ENCODE assay signal across 1 cellular context in genomic region chr3:187738400-187739124, GRCh38.
A peak's percentile ranks its signal among the peaks of the same experiment; 100 is the strongest.
TF ChIP-seq lines count a peak whose summit lies in the region.

No MANE protein-coding gene starts in this region.

TF ChIP-seq in H1, 55 proteins besides CTCF, POLR2A, EP300 and RAD21:
- TF ChIP-seq JUND (IDR thresholded peaks at IDR 0.05; ENCODE audit: low read length) (no peak), TAF1 (IDR thresholded peaks at IDR 0.05; ENCODE audit: low read depth, low read length) (no peak), ATF2 (IDR thresholded peaks at IDR 0.05; ENCODE audit: low read length) (no peak), YY1 (IDR thresholded peaks at IDR 0.05; ENCODE audit: low read depth, low read length) (0 out of 2 replicates have a peak, but pooled peaks have one; percentile 23), TCF12 (IDR thresholded peaks at IDR 0.05; ENCODE audit: low read depth, low read length) (no peak), SIX5 (IDR thresholded peaks at IDR 0.05; ENCODE audit: low read depth, low read length) (no peak), BCL11A (IDR thresholded peaks at IDR 0.05; ENCODE audit: low read depth in 2 of 2, low read length in 2 of 2) (no peak), USF2 (IDR thresholded peaks at IDR 0.05; ENCODE audit: low read length) (0 out of 2 replicates have a peak, but pooled peaks have one; percentile 4), POU5F1 (IDR thresholded peaks at IDR 0.05; ENCODE audit: low read depth, low read length) (no peak), E2F6 (IDR thresholded peaks at IDR 0.05) (no peak), FOSL1 (IDR thresholded peaks at IDR 0.05; ENCODE audit: insufficient read depth, low read depth, low read length) (no peak), TBP (IDR thresholded peaks at IDR 0.05; ENCODE audit: low read depth, low read length) (peak; percentile 33; the same call in 1 of the 2 replicates), SIRT6 (IDR thresholded peaks at IDR 0.05; ENCODE audit: low read length) (no peak), ZNF274 (IDR thresholded peaks at IDR 0.05; ENCODE audit: borderline replicate concordance, extremely low read depth, low read length) (no peak), CBX8 (IDR thresholded peaks at IDR 0.05; ENCODE audit: borderline replicate concordance, low read depth, low read length) (no peak), PHF8 (conservative IDR thresholded peaks at IDR 0.05; ENCODE audit: low read depth, low read length) (no peak; the same call in 1 of the 2 replicates), BRCA1 (IDR thresholded peaks at IDR 0.05; ENCODE audit: low read depth, low read length) (no peak), JUN (IDR thresholded peaks at IDR 0.05; ENCODE audit: low read depth, low read length) (no peak), BACH1 (IDR thresholded peaks at IDR 0.05; ENCODE audit: low read length) (no peak), RFX5 (IDR thresholded peaks at IDR 0.05; ENCODE audit: borderline replicate concordance, low read depth, low read length) (no peak), NANOG (IDR thresholded peaks at IDR 0.05; ENCODE audit: insufficient read depth, low read depth, low read length, poor library complexity, severe bottlenecking) (no peak), RXRA (IDR thresholded peaks at IDR 0.05; ENCODE audit: insufficient read depth, low read depth, low read length) (no peak), CREB1 (IDR thresholded peaks at IDR 0.05) (no peak; the same call in 1 of the 2 replicates), CBX5 (IDR thresholded peaks at IDR 0.05; ENCODE audit: low read depth, low read length) (no peak), NRF1 (IDR thresholded peaks at IDR 0.05; ENCODE audit: low read depth, low read length) (no peak), SRF (IDR thresholded peaks at IDR 0.05; ENCODE audit: low read depth, low read length) (peak; percentile 59; the same call in 1 of the 2 replicates), SP1 (IDR thresholded peaks at IDR 0.05; ENCODE audit: low read depth, low read length) (peak; percentile 85), RNF2 (IDR thresholded peaks at IDR 0.05; ENCODE audit: borderline replicate concordance, low read depth, low read length, missing control alignments, poor library complexity, severe bottlenecking) (no peak), SAP30 (IDR thresholded peaks at IDR 0.05; ENCODE audit: insufficient read depth, insufficient replicate concordance, low read length) (no peak), SP2 (IDR thresholded peaks at IDR 0.05; ENCODE audit: low read length) (no peak), CHD1 (IDR thresholded peaks at IDR 0.05; ENCODE audit: low read depth, low read length) (0 out of 2 replicates have a peak, but pooled peaks have one; percentile 7), KDM4A (IDR thresholded peaks at IDR 0.05; ENCODE audit: low read depth, low read length, severe bottlenecking) (peak; percentile 42), POLR2AphosphoS5 (IDR thresholded peaks at IDR 0.05; ENCODE audit: low read depth, low read length) (0 out of 2 replicates have a peak, but pooled peaks have one; percentile 39), CHD7 (IDR thresholded peaks at IDR 0.05; ENCODE audit: insufficient replicate concordance, low read length) (no peak), CEBPB (IDR thresholded peaks at IDR 0.05; ENCODE audit: low read depth, low read length) (no peak), SIN3A (conservative IDR thresholded peaks at IDR 0.05 in 1 of 2, IDR thresholded peaks at IDR 0.05 in 1 of 2; ENCODE audit: low read depth in 1 of 2, low read length in 2 of 2) (no peak; a peak in 1 of 4 replicates), RBBP5 (IDR thresholded peaks at IDR 0.05; ENCODE audit: borderline replicate concordance, low read depth, low read length) (peak; percentile 33; the same call in 1 of the 2 replicates), TAF7 (optimal IDR thresholded peaks at IDR 0.05; ENCODE audit: borderline replicate concordance, low read depth, low read length) (peak; percentile 20), TEAD4 (IDR thresholded peaks at IDR 0.05; ENCODE audit: low read depth, low read length) (peak; percentile 44; the same call in 1 of the 2 replicates), GABPA (IDR thresholded peaks at IDR 0.05; ENCODE audit: borderline replicate concordance, insufficient read depth, low read length) (no peak), HDAC2 (IDR thresholded peaks at IDR 0.05; ENCODE audit: borderline replicate concordance in 1 of 2, low read depth in 2 of 2, low read length in 2 of 2) (0 out of 4 replicates have a peak, but pooled peaks of 1 of the 2 experiments have one; percentile 2), KDM5A (IDR thresholded peaks at IDR 0.05; ENCODE audit: low read length) (peak; percentile 62), ATF3 (IDR thresholded peaks at IDR 0.05; ENCODE audit: insufficient read depth, low read depth, low read length) (no peak), ASH2L (IDR thresholded peaks at IDR 0.05; ENCODE audit: low read length) (no peak), GTF2F1 (IDR thresholded peaks at IDR 0.05; ENCODE audit: borderline replicate concordance, low read depth, low read length) (no peak), KDM1A (IDR thresholded peaks at IDR 0.05; ENCODE audit: borderline replicate concordance, low read length) (no peak), SP4 (IDR thresholded peaks at IDR 0.05; ENCODE audit: low read length) (no peak; the same call in 1 of the 2 replicates), CTBP2 (IDR thresholded peaks at IDR 0.05; ENCODE audit: borderline replicate concordance, insufficient read depth, insufficient read length, low read length) (no peak), CHD2 (IDR thresholded peaks at IDR 0.05; ENCODE audit: low read length) (peak; percentile 35; the same call in 1 of the 2 replicates), EZH2 (IDR thresholded peaks at IDR 0.05; ENCODE audit: low read depth, low read length, severe bottlenecking) (no peak), SUZ12 (IDR thresholded peaks at IDR 0.05; ENCODE audit: low read length) (no peak), HDAC6 (IDR thresholded peaks at IDR 0.05; ENCODE audit: low read depth, low read length) (no peak), MAFK (IDR thresholded peaks at IDR 0.05; ENCODE audit: low read depth, low read length) (no peak), MAX (IDR thresholded peaks at IDR 0.05) (no peak), EGR1 (IDR thresholded peaks at IDR 0.05; ENCODE audit: borderline replicate concordance, low read depth, low read length) (no peak)
